19 cellular contexts compared by ENCODE assay signal in genomic region chr14:103273847-103274615, GRCh38.
DNase-seq lines count a peak whose midpoint lies in the region; TF ChIP-seq lines count a peak whose summit lies in the region.
"Had no signal": no experiment of that assay in that cellular context is flagged by ENCODE, and none has a peak within 500 bp of the region (broad histone marks: within the 10 kb centered on the region; RNA-seq: fewer than 3 reads in every experiment).

No MANE protein-coding gene starts in this region.

- peak overlapping the region; percentile 29 to 60 (median 43) for H3K4me3 ChIP-seq in breast epithelium
- peak overlapping the region; percentile 41 for H3K4me3 ChIP-seq in iPS-15b (ENCODE audit: low read depth, low read length)
- H3K4me3 ChIP-seq in uterus: peak overlapping the region; percentile 14 to 25
- H3K4me3 ChIP-seq: hepatocyte, MG63 had no signal

- POLR2A ChIA-PET in MCF 10A (lab: Yijun Ruan, JAX): no interaction called here

- H3K4me1 Mint-ChIP-seq in MCF 10A (ENCODE audit: insufficient read depth, unreplicated experiment): no peaks in the 10 kb centered on the region

- no peak for TF ChIP-seq CTCF in breast epithelium (IDR thresholded peaks at IDR 0.05)
- no peak for TF ChIP-seq CTCF in MCF 10A (IDR thresholded peaks at IDR 0.05; ENCODE audit: unreplicated experiment)
- TF ChIP-seq CTCF in uterus (IDR thresholded peaks at IDR 0.05): no peak

- no peak overlapping the region for H3K9ac ChIP-seq in iPS-15b (ENCODE audit: low read depth, low read length)

- H3K36me3 ChIP-seq in breast epithelium (no peaks in the 10 kb centered on the region), iPS-15b (ENCODE audit: control insufficient read depth, insufficient read depth, low read length) (no peaks in the 10 kb centered on the region), uterus (no peaks in the 10 kb centered on the region)
- H3K36me3 ChIP-seq: MG63, prostate gland had no signal

- H3K9me3 ChIP-seq in breast epithelium: no peaks in the 10 kb centered on the region
- H3K9me3 ChIP-seq in iPS-15b (ENCODE audit: control insufficient read depth, insufficient read depth, low read length): no peaks in the 10 kb centered on the region
- H3K9me3 ChIP-seq in uterus: no peaks in the 10 kb centered on the region
- H3K9me3 ChIP-seq: MG63, prostate gland had no signal

- H3K27me3 ChIP-seq in breast epithelium (peaks cover 16 to 26% of the 10 kb centered on the region in 2 donors), iPS-15b (ENCODE audit: control insufficient read depth, insufficient read depth, low read length) (peaks cover 48% of the 10 kb centered on the region), uterus (peaks cover 0 to 11% of the 10 kb centered on the region in 2 donors)
- H3K27me3 ChIP-seq: MG63 had no signal

- no peaks in the 10 kb centered on the region for H3K9me3 Mint-ChIP-seq in MCF 10A (ENCODE audit: unreplicated experiment)

- peak in 1 of 2 donors; percentile 13 for DNase-seq in breast epithelium (ENCODE audit: low spot score in 2 of 2)
- DNase-seq in MCF 10A (ENCODE audit: unreplicated experiment): no peak
- peak; percentile 76 for DNase-seq in posterior vena cava (ENCODE audit: low spot score)
- DNase-seq in uterus: no peak
- no peak for DNase-seq in NK-92 treated with Interleukin-12 subunit alpha and Interleukin-12 subunit beta, amount 100 ng/mL, for 24 hours (lab: John Stamatoyannopoulos, UW)
- DNase-seq in C1 segment of cervical spinal cord (lab: John Stamatoyannopoulos, UW): no peak
- DNase-seq in NOMO-1 treated with dmso at 0.1 percent for 144 hours (lab: John Stamatoyannopoulos, UW; ENCODE audit: unreplicated experiment): no peak
- DNase-seq: 8988T; CD4-positive, alpha-beta memory T cell; mesendoderm; MG63; NCI-H2081 treated with DMSO at 0.1 percent for 48 hours; NCI-H774; stimulated activated CD4-positive, alpha-beta T cell treated with anti-CD3 and anti-CD28 coated beads, Interleukin-4, amount 100 ng/mL, for 4 hours; stimulated activated naive CD8-positive, alpha-beta T cell treated with anti-CD3 and anti-CD28 coated beads, Interleukin-15, Interleukin-2, amounts not matched to agents 100 U/mL and 50 U/mL, for 24 hours had no signal

- H3K27ac ChIP-seq in breast epithelium (no peak overlapping the region), uterus (no peak overlapping the region)
- H3K27ac ChIP-seq: hepatocyte, prostate gland had no signal

- no peak for TF ChIP-seq POLR2A in breast epithelium (IDR thresholded peaks at IDR 0.05)
- no peak for TF ChIP-seq POLR2A in uterus (IDR thresholded peaks at IDR 0.05)

- no peaks in the 10 kb centered on the region for H3K27me3 Mint-ChIP-seq in MCF 10A (ENCODE audit: insufficient read depth, unreplicated experiment)

- intact Hi-C loops in breast epithelium (cut with DNase I; ENCODE audit: low total_unique reads) (no loop called here), MCF 10A (cut with micrococcal nuclease) (no loop called here), posterior vena cava (cut with DNase I) (no loop called here), uterus (cut with DNase I; ENCODE audit: low total_unique reads) (no loop called here)

- no peaks in the 10 kb centered on the region for H3K36me3 Mint-ChIP-seq in MCF 10A (ENCODE audit: insufficient read depth, unreplicated experiment)
- H3K36me3 Mint-ChIP-seq: CD4-positive, alpha-beta memory T cell had no signal

- no TSS peak for BruUV-seq in MCF 10A (replicated peaks; lab: Mats Ljungman, UMichigan)

- no peak overlapping the region for H3K27ac Mint-ChIP-seq in MCF 10A (ENCODE audit: low read depth, unreplicated experiment)
- H3K27ac Mint-ChIP-seq: CD4-positive, alpha-beta memory T cell; T-helper 2 cell treated with Interferon-gamma antibody and Interleukin-4, amounts not matched to agents 5 μg/mL and 100 μg/mL, for 36 hours had no signal

- peaks cover 0 to 6% of the 10 kb centered on the region in 2 donors for H3K4me1 ChIP-seq in breast epithelium
- peaks cover 3% of the 10 kb centered on the region for H3K4me1 ChIP-seq in iPS-15b (ENCODE audit: control insufficient read depth, insufficient read depth, low read length)
- peaks cover 0 to 5% of the 10 kb centered on the region in 2 donors for H3K4me1 ChIP-seq in uterus
- H3K4me1 ChIP-seq: prostate gland had no signal

- CTCF ChIA-PET in MCF 10A (lab: Yijun Ruan, JAX): interaction anchor here (0.5 to 1.7 kb wide), 3 partner anchors 18 to 278 kb away, joined by 3 to 6 read pairs (median 5); no protein-coding TSS in a partner anchor

- no peak overlapping the region for H3K4me3 Mint-ChIP-seq in MCF 10A (ENCODE audit: unreplicated experiment)
- H3K4me3 Mint-ChIP-seq: CD4-positive, alpha-beta memory T cell; T-helper 2 cell treated with Interferon-gamma antibody and Interleukin-4, amounts not matched to agents 5 μg/mL and 100 μg/mL, for 36 hours had no signal
